Comparison of ENCODE assay signal across 21 cellular contexts in genomic region chr4:100778431-100778830, GRCh38.
"Had no signal": no experiment of that assay in that cellular context is flagged by ENCODE, and none has a peak within 500 bp of the region (broad histone marks: within the 10 kb centered on the region; RNA-seq: fewer than 3 reads in every experiment).

No MANE protein-coding gene starts in this region.

- H3K36me3 Mint-ChIP-seq: naive B cell, type B pancreatic cell had no signal

- H3K36me3 ChIP-seq: colonic mucosa, heart left ventricle, prostate gland, right lobe of liver had no signal

- H3K27me3 ChIP-seq: colonic mucosa, heart left ventricle, right lobe of liver had no signal

- H3K27me3 Mint-ChIP-seq: stimulated activated naive CD8-positive, alpha-beta T cell treated with anti-CD3 and anti-CD28 coated beads, Interleukin-15, amount 100 ng/mL, for 72 hours; type B pancreatic cell had no signal

- ATAC-seq: heart left ventricle; right lobe of liver; stimulated activated naive B cell treated with anti-CD40 and anti-IgM and Interleukin-4, amounts not matched to agents 10 μg/mL and 1 μg/mL and 100 μg/mL, for 72 hours; stimulated activated naive CD8-positive, alpha-beta T cell treated with anti-CD3 and anti-CD28 coated beads, Interleukin-15, amount 100 ng/mL, for 72 hours had no signal

- H3K27ac ChIP-seq: colonic mucosa, heart left ventricle, parathyroid adenoma, prostate gland, right lobe of liver had no signal

- H3K4me1 Mint-ChIP-seq: endodermal cell; naive B cell; nephron; stimulated activated naive B cell treated with anti-CD40 and anti-IgM and Interleukin-4, amounts not matched to agents 10 μg/mL and 1 μg/mL and 100 μg/mL, for 72 hours; stimulated activated naive CD8-positive, alpha-beta T cell treated with anti-CD3 and anti-CD28 coated beads, Interleukin-15, amount 100 ng/mL, for 72 hours had no signal

- H3K4me1 ChIP-seq: colonic mucosa, heart left ventricle, parathyroid adenoma, prostate gland, right lobe of liver had no signal

- H3K4me3 Mint-ChIP-seq: endodermal cell; naive B cell; nephron; stimulated activated naive B cell treated with anti-CD40 and anti-IgM and Interleukin-4, amounts not matched to agents 10 μg/mL and 1 μg/mL and 100 μg/mL, for 72 hours; stimulated activated naive CD8-positive, alpha-beta T cell treated with anti-CD3 and anti-CD28 coated beads, Interleukin-15, amount 100 ng/mL, for 72 hours; type B pancreatic cell had no signal

- FAIRE-seq: frontal cortex, islet of Langerhans, urothelium cell line had no signal

- H3K9me3 Mint-ChIP-seq: type B pancreatic cell had no signal

- DNase-seq: colonic mucosa; dermis blood vessel endothelial cell; endodermal cell; heart left ventricle; hypothalamus; kidney glomerular epithelial cell; mesendoderm; naive B cell; right lobe of liver; stimulated activated CD4-positive, alpha-beta T cell treated with anti-CD3 and anti-CD28 coated beads, Interleukin-2, amount 100 ng/mL, for 24 hours; stimulated activated CD4-positive, alpha-beta T cell treated with anti-CD3 and anti-CD28 coated beads, Interleukin-4, amount 100 ng/mL, for 4 hours; stimulated activated naive B cell treated with anti-CD40 and anti-IgM and Interleukin-4, amounts not matched to agents 10 μg/mL and 1 μg/mL and 100 μg/mL, for 72 hours; stimulated activated naive CD8-positive, alpha-beta T cell treated with anti-CD3 and anti-CD28 coated beads, Interleukin-15, amount 100 ng/mL, for 72 hours; substantia nigra had no signal

- H3K9me3 ChIP-seq: colonic mucosa, prostate gland, right lobe of liver had no signal

- H3K4me3 ChIP-seq: colonic mucosa, heart left ventricle, prostate gland, right lobe of liver had no signal

- H3K27ac Mint-ChIP-seq: endodermal cell; naive B cell; nephron; stimulated activated naive B cell treated with anti-CD40 and anti-IgM and Interleukin-4, amounts not matched to agents 10 μg/mL and 1 μg/mL and 100 μg/mL, for 72 hours; stimulated activated naive CD8-positive, alpha-beta T cell treated with anti-CD3 and anti-CD28 coated beads, Interleukin-15, amount 100 ng/mL, for 72 hours; type B pancreatic cell had no signal
